12 cellular contexts compared by ENCODE assay signal in the genomic region with DNA sequence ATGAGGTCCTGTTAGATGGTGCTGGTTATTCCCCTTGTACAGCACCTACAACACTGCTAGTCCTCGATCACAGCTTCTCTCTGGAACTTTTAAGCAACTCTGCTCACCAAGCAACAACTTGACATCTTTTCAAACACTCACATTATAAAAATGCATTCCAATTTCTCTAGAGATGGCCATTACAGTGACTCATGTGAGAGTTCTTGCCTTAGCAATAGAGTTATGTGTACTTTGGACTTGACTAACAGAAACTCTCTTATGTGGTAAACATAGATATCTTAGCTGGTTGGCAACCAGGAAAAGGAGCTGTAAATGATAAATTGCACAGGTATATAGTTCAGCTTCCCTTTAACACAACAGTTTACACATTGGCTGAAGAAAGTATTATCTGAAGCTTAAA.
DNase-seq lines count a peak whose midpoint lies in the region; ATAC-seq, FAIRE-seq and TF ChIP-seq lines count a peak whose summit lies in the region.
"Had no signal": no experiment of that assay in that cellular context is flagged by ENCODE, and none has a peak within 500 bp of the region (broad histone marks: within the 10 kb centered on the region; RNA-seq: fewer than 3 reads in every experiment).

No MANE protein-coding gene starts in this region.

- no peaks in the 10 kb centered on the region for H3K27me3 Mint-ChIP-seq in MCF 10A (ENCODE audit: insufficient read depth, unreplicated experiment)
- H3K27me3 Mint-ChIP-seq: IgD-negative memory B cell had no signal

- 8% methylated on average over 1 of the region's 1 CpG for WGBS in SK-N-SH (ENCODE audit: low lambda C conversion rate)

- H3K4me3 ChIP-seq in breast epithelium: no peak overlapping the region
- H3K4me3 ChIP-seq in SK-N-SH (ENCODE audit: low read depth in 2 of 2, low read length in 1 of 2): no peak overlapping the region

- BruUV-seq in MCF 10A (replicated peaks; lab: Mats Ljungman, UMichigan): no TSS peak

- CTCF ChIA-PET in MCF 10A (lab: Yijun Ruan, JAX): no interaction called here
- CTCF ChIA-PET in SK-N-SH (lab: Yijun Ruan, JAX): interaction anchor here (0.7 to 1.1 kb wide), 3 partner anchors 23 to 386 kb away, joined by 3 to 4 read pairs (median 3); no protein-coding TSS in a partner anchor

- H3F3A ChIP-seq in SK-N-SH (replicated peaks; ENCODE audit: insufficient read depth): peaks cover 12% of the 10 kb centered on the region

- H3K4me3 Mint-ChIP-seq in MCF 10A (ENCODE audit: unreplicated experiment): no peak overlapping the region
- H3K4me3 Mint-ChIP-seq: IgD-negative memory B cell, neural crest cell, WTC11 had no signal

- no peak for ATAC-seq in GM19397 (IDR thresholded peaks at IDR 0.05; ENCODE audit: unreplicated experiment)
- ATAC-seq: WTC11 had no signal

- DNase-seq in MCF 10A (ENCODE audit: unreplicated experiment) (peak; percentile 62), breast epithelium (ENCODE audit: low spot score in 2 of 2) (no peak), SK-N-SH (no peak), glomerular visceral epithelial cell (ENCODE audit: extremely low spot score) (peak; percentile 76), urothelium cell line (ENCODE audit: low spot score) (peak; percentile 30), erythroblast (lab: John Stamatoyannopoulos, UW) (no peak)
- DNase-seq in stimulated activated CD4-positive, alpha-beta T cell treated with anti-CD3 and anti-CD28 coated beads, Interleukin-2, amount 100 ng/mL, for 24 hours: no peak
- DNase-seq: 8988T had no signal

- POLR2A ChIA-PET in MCF 10A (lab: Yijun Ruan, JAX): interaction anchor here (1.3 kb wide), 1 partner anchor 10 kb away, joined by 3 read pairs; no protein-coding TSS in a partner anchor
- POLR2A ChIA-PET in SK-N-SH (lab: Yijun Ruan, JAX): no interaction called here

- no peaks in the 10 kb centered on the region for H3K9me2 ChIP-seq in SK-N-SH

- no peaks in the 10 kb centered on the region for H3K4me1 ChIP-seq in breast epithelium
- peaks cover 0 to 18% of the 10 kb centered on the region in 2 experiments; a peak in 1 of 4 replicates for H3K4me1 ChIP-seq in SK-N-SH (ENCODE audit: control insufficient read depth in 1 of 2, insufficient read depth in 2 of 2, low read depth in 1 of 2, low read length in 1 of 2)

- H3K4me1 Mint-ChIP-seq in MCF 10A (ENCODE audit: insufficient read depth, unreplicated experiment): peaks cover 11% of the 10 kb centered on the region
- H3K4me1 Mint-ChIP-seq: IgD-negative memory B cell, neural crest cell, WTC11 had no signal

- H3K9ac ChIP-seq in SK-N-SH: peak overlapping the region; percentile 29; the same call in 1 of the 2 replicates

- H3K27ac Mint-ChIP-seq in MCF 10A (ENCODE audit: low read depth, unreplicated experiment): peak overlapping the region; percentile 36
- H3K27ac Mint-ChIP-seq: IgD-negative memory B cell, WTC11 had no signal

- H3K36me3 ChIP-seq in breast epithelium (no peaks in the 10 kb centered on the region), SK-N-SH (replicated peaks in 1 of 2; ENCODE audit: control insufficient read depth in 1 of 2, insufficient read depth in 2 of 2, low read length in 1 of 2) (peaks cover 0 to 4% of the 10 kb centered on the region in 2 experiments)

- no peaks in the 10 kb centered on the region for H3K36me3 Mint-ChIP-seq in MCF 10A (ENCODE audit: insufficient read depth, unreplicated experiment)

- intact Hi-C loops in MCF 10A (cut with micrococcal nuclease) (no loop called here), breast epithelium (cut with DNase I; ENCODE audit: low total_unique reads) (no loop called here)

- H3K4me2 ChIP-seq in SK-N-SH: peak overlapping the region; percentile 30; the same call in 1 of the 2 replicates

- H3K9me3 ChIP-seq in breast epithelium (no peaks in the 10 kb centered on the region), SK-N-SH (peaks cover 17% of the 10 kb centered on the region; the same call in 1 of the 2 replicates)

- peaks cover 10% of the 10 kb centered on the region for H3K9me3 Mint-ChIP-seq in MCF 10A (ENCODE audit: unreplicated experiment)

- TF ChIP-seq CTCF in MCF 10A (IDR thresholded peaks at IDR 0.05; ENCODE audit: unreplicated experiment) (no peak), breast epithelium (IDR thresholded peaks at IDR 0.05) (no peak), SK-N-SH (IDR thresholded peaks at IDR 0.05) (no peak)

- no peak for FAIRE-seq in urothelium cell line (lab: Jason Lieb, UNC)

- no peak for TF ChIP-seq EP300 in SK-N-SH (IDR thresholded peaks at IDR 0.05; ENCODE audit: borderline replicate concordance in 1 of 2, low read depth in 1 of 2, low read length in 1 of 2)

- no peak for TF ChIP-seq RAD21 in SK-N-SH (IDR thresholded peaks at IDR 0.05; ENCODE audit: low read length)

- no peak for TF ChIP-seq POLR2A in breast epithelium (IDR thresholded peaks at IDR 0.05)
- TF ChIP-seq POLR2A in erythroblast (IDR thresholded peaks at IDR 0.05; ENCODE audit: low read length): no peak

- H4K20me1 ChIP-seq in SK-N-SH (ENCODE audit: insufficient read depth): no peaks in the 10 kb centered on the region

- H3K27me3 ChIP-seq in breast epithelium (no peaks in the 10 kb centered on the region), SK-N-SH (ENCODE audit: insufficient read depth) (no peaks in the 10 kb centered on the region)

- no peaks in the 10 kb centered on the region for H3K79me2 ChIP-seq in SK-N-SH (ENCODE audit: insufficient read depth)

- H3K27ac ChIP-seq in breast epithelium (no peak overlapping the region), SK-N-SH (ENCODE audit: low read depth in 2 of 2, low read length in 1 of 2) (peak overlapping the region; percentile 62 to 82; a peak in 3 of 4 replicates)

- no peak overlapping the region for H2AFZ ChIP-seq in SK-N-SH (ENCODE audit: low read depth)

TF ChIP-seq in SK-N-SH, 30 proteins besides CTCF, POLR2A, EP300 and RAD21:
- TF ChIP-seq JUND (IDR thresholded peaks at IDR 0.05) (peak; percentile 11; the same call in 1 of the 2 replicates), TCF12 (IDR thresholded peaks at IDR 0.05) (0 out of 2 replicates have a peak, but pooled peaks have one; percentile 17), POLR2AphosphoS5 (IDR thresholded peaks at IDR 0.05; ENCODE audit: low read depth, low read length) (no peak), FOSL2 (IDR thresholded peaks at IDR 0.05; ENCODE audit: borderline replicate concordance, low read depth) (peak; percentile 49; the same call in 1 of the 2 replicates)
TF ChIP-seq in SK-N-SH: peak in this region for 3.

Comparison
In these comparisons a context has a peak if more than half of its experiments do, and no peak if none do; other contexts are left out.
1. DNase-seq: peak in MCF 10A (single experiment), glomerular visceral epithelial cell (single experiment) and urothelium cell line (single experiment); none in breast epithelium (0 of 2), SK-N-SH (single experiment), stimulated activated CD4-positive, alpha-beta T cell treated with anti-CD3 and anti-CD28 coated beads, Interleukin-2, amount 100 ng/mL, for 24 hours (0 of 2) and erythroblast (0 of 2).
2. H3K27ac ChIP-seq: peak in SK-N-SH (2 of 2); none in breast epithelium (0 of 2).